Comparison of ENCODE assay signal across 19 cellular contexts in genomic region chr18:48783616-48784520, GRCh38.
DNase-seq lines count a peak whose midpoint lies in the region; ATAC-seq and TF ChIP-seq lines count a peak whose summit lies in the region.
"Had no signal": no experiment of that assay in that cellular context is flagged by ENCODE, and none has a peak within 500 bp of the region (broad histone marks: within the 10 kb centered on the region; RNA-seq: fewer than 3 reads in every experiment).

No MANE protein-coding gene starts in this region.

- DNase-seq in natural killer cell treated with Interleukin-12 subunit alpha and Interleukin-12 subunit beta and Interleukin-15 and Interleukin-18, amount 100 ng/mL, for 72 hours (ENCODE audit: low spot score), result no peak
- DNase-seq in natural killer cell (no peak), mesendoderm (no peak), thoracic aorta (ENCODE audit: low spot score) (no peak), NCI-H524 (lab: John Stamatoyannopoulos, UW) (no peak)
- no peak for DNase-seq in activated naive CD8-positive, alpha-beta T cell treated with anti-CD3 and anti-CD28 coated beads, Interleukin-2, amount 50 U/mL, for 24 hours
- DNase-seq: amniotic stem cell; gastrocnemius medialis; NCI-H1930; NCI-H446; OCI-M1; stimulated activated CD4-positive, alpha-beta T cell treated with anti-CD3 and anti-CD28 coated beads, Interleukin-2, amount 100 ng/mL, for 24 hours had no signal

- H3K36me3 Mint-ChIP-seq in natural killer cell treated with Interleukin-12 subunit alpha and Interleukin-12 subunit beta and Interleukin-15 and Interleukin-18, amount 100 ng/mL, for 72 hours, result no peaks in the 10 kb centered on the region
- H3K36me3 Mint-ChIP-seq in natural killer cell, result no peaks in the 10 kb centered on the region
- no peaks in the 10 kb centered on the region for H3K36me3 Mint-ChIP-seq in activated naive CD8-positive, alpha-beta T cell treated with anti-CD3 and anti-CD28 coated beads, Interleukin-2, amount 50 U/mL, for 24 hours (ENCODE audit: low read depth)

- H3K18ac ChIP-seq in mesendoderm (ENCODE audit: low read length), result no peak overlapping the region

- intact Hi-C loops in natural killer cell (cut with micrococcal nuclease), result no loop called here

- H3K27me3 ChIP-seq in mesendoderm (ENCODE audit: insufficient read depth, low read length, poor library complexity), result no peaks in the 10 kb centered on the region
- H3K27me3 ChIP-seq in thoracic aorta (replicated peaks; ENCODE audit: insufficient read depth), result no peaks in the 10 kb centered on the region
- H3K27me3 ChIP-seq: gastrocnemius medialis, right lobe of liver had no signal

- H3K79me1 ChIP-seq in mesendoderm (ENCODE audit: low read length), result no peaks in the 10 kb centered on the region

- H2BK5ac ChIP-seq in mesendoderm (ENCODE audit: low read length), result no peak overlapping the region

- H3K23ac ChIP-seq in mesendoderm (ENCODE audit: low read length), result peak overlapping the region; percentile 1

- peak overlapping the region; percentile 47 for H3K56ac ChIP-seq in mesendoderm (ENCODE audit: low read length)

- TF ChIP-seq CTCF in natural killer cell (IDR thresholded peaks at IDR 0.05) (no peak), thoracic aorta (IDR thresholded peaks at IDR 0.05) (no peak)

- no peak overlapping the region for H3K4me2 ChIP-seq in mesendoderm (ENCODE audit: low read length)

- no peaks in the 10 kb centered on the region for H3K9me3 ChIP-seq in thoracic aorta
- H3K9me3 ChIP-seq: gastrocnemius medialis, right lobe of liver had no signal

- H3K4ac ChIP-seq in mesendoderm (ENCODE audit: low read depth, low read length), result no peak overlapping the region

- H3K9me3 Mint-ChIP-seq in natural killer cell treated with Interleukin-12 subunit alpha and Interleukin-12 subunit beta and Interleukin-15 and Interleukin-18, amount 100 ng/mL, for 72 hours, result no peaks in the 10 kb centered on the region
- H3K9me3 Mint-ChIP-seq in natural killer cell, result no peaks in the 10 kb centered on the region
- no peaks in the 10 kb centered on the region for H3K9me3 Mint-ChIP-seq in activated naive CD8-positive, alpha-beta T cell treated with anti-CD3 and anti-CD28 coated beads, Interleukin-2, amount 50 U/mL, for 24 hours
- H3K9me3 Mint-ChIP-seq: activated T-helper 2 cell treated with anti-CD3 and anti-CD28 coated beads, Interferon-gamma antibody, Interleukin-2, Interleukin-4, amounts not matched to agents 10 μg/mL and 5 μg/mL and 100 μg/mL, durations not matched to agents 14 hours and 24 hours and 36 hours had no signal

- H3K4me3 Mint-ChIP-seq in natural killer cell treated with Interleukin-12 subunit alpha and Interleukin-12 subunit beta and Interleukin-15 and Interleukin-18, amount 100 ng/mL, for 72 hours, result peak overlapping the region; percentile 40
- no peak overlapping the region for H3K4me3 Mint-ChIP-seq in natural killer cell
- H3K4me3 Mint-ChIP-seq in activated naive CD8-positive, alpha-beta T cell treated with anti-CD3 and anti-CD28 coated beads, Interleukin-2, amount 50 U/mL, for 24 hours, result no peak overlapping the region

- no peaks in the 10 kb centered on the region for H3K79me2 ChIP-seq in mesendoderm (ENCODE audit: control insufficient read depth, insufficient read depth, low read length)

- peak overlapping the region; percentile 13 to 17 for H3K27ac Mint-ChIP-seq in natural killer cell treated with Interleukin-12 subunit alpha and Interleukin-12 subunit beta and Interleukin-15 and Interleukin-18, amount 100 ng/mL, for 72 hours
- peak overlapping the region in 1 of 2 donors; percentile 78 for H3K27ac Mint-ChIP-seq in natural killer cell
- H3K27ac Mint-ChIP-seq in activated naive CD8-positive, alpha-beta T cell treated with anti-CD3 and anti-CD28 coated beads, Interleukin-2, amount 50 U/mL, for 24 hours, result peak overlapping the region; percentile 37
- H3K27ac Mint-ChIP-seq: activated T-helper 2 cell treated with anti-CD3 and anti-CD28 coated beads, Interferon-gamma antibody, Interleukin-2, Interleukin-4, amounts not matched to agents 10 μg/mL and 5 μg/mL and 100 μg/mL, durations not matched to agents 14 hours and 24 hours and 36 hours had no signal

- H3K4me1 ChIP-seq in mesendoderm (ENCODE audit: control insufficient read depth, low read depth, low read length), result peaks cover 17% of the 10 kb centered on the region
- peaks cover 50 to 94% of the 10 kb centered on the region in 2 donors for H3K4me1 ChIP-seq in thoracic aorta (ENCODE audit: control insufficient read depth in 1 of 2, low read depth in 2 of 2)

- no peak overlapping the region for H2BK15ac ChIP-seq in mesendoderm (replicated peaks; ENCODE audit: low read depth)

- no peak for ATAC-seq in natural killer cell treated with Interleukin-12 subunit alpha and Interleukin-12 subunit beta and Interleukin-15 and Interleukin-18, amount 100 ng/mL, for 72 hours
- no peak for ATAC-seq in natural killer cell
- ATAC-seq in activated naive CD8-positive, alpha-beta T cell treated with anti-CD3 and anti-CD28 coated beads, Interleukin-2, amount 50 U/mL, for 24 hours, result no peak
- ATAC-seq in thoracic aorta (ENCODE audit: insufficient number of reproducible peaks, low FRiP score, low read depth), result no peak
- ATAC-seq in HG03521 (IDR thresholded peaks at IDR 0.05; ENCODE audit: unreplicated experiment), result no peak
- no peak for ATAC-seq in GM21515 (IDR thresholded peaks at IDR 0.05; ENCODE audit: unreplicated experiment)
- ATAC-seq: gastrocnemius medialis, right lobe of liver had no signal

- no peak overlapping the region for H2BK120ac ChIP-seq in mesendoderm (ENCODE audit: low read depth, low read length)

- no peak overlapping the region for H4K8ac ChIP-seq in mesendoderm (ENCODE audit: low read depth, low read length)

- no peaks in the 10 kb centered on the region for H3K27me3 Mint-ChIP-seq in natural killer cell treated with Interleukin-12 subunit alpha and Interleukin-12 subunit beta and Interleukin-15 and Interleukin-18, amount 100 ng/mL, for 72 hours
- no peaks in the 10 kb centered on the region for H3K27me3 Mint-ChIP-seq in natural killer cell (ENCODE audit: low read depth in 2 of 2)
- H3K27me3 Mint-ChIP-seq in activated naive CD8-positive, alpha-beta T cell treated with anti-CD3 and anti-CD28 coated beads, Interleukin-2, amount 50 U/mL, for 24 hours, result no peaks in the 10 kb centered on the region

- H4K5ac ChIP-seq in mesendoderm (ENCODE audit: low read length), result no peak overlapping the region

- H2AK5ac ChIP-seq in mesendoderm (ENCODE audit: low read length), result peak overlapping the region; percentile 57

- H3K27ac ChIP-seq in mesendoderm (ENCODE audit: low read depth, low read length) (no peak overlapping the region), thoracic aorta (peak overlapping the region; percentile 95 to 97)
- H3K27ac ChIP-seq: epithelial cell of prostate, SK-N-MC had no signal

- H3K4me3 ChIP-seq in mesendoderm (ENCODE audit: low read length) (no peak overlapping the region), thoracic aorta (no peak overlapping the region)
- H3K4me3 ChIP-seq: lung, right lobe of liver, SK-N-MC had no signal

- H3K4me1 Mint-ChIP-seq in natural killer cell treated with Interleukin-12 subunit alpha and Interleukin-12 subunit beta and Interleukin-15 and Interleukin-18, amount 100 ng/mL, for 72 hours (ENCODE audit: low read depth in 2 of 2), result peaks cover 21 to 29% of the 10 kb centered on the region in 2 donors
- peaks cover 20 to 25% of the 10 kb centered on the region in 2 donors for H3K4me1 Mint-ChIP-seq in natural killer cell
- H3K4me1 Mint-ChIP-seq in activated naive CD8-positive, alpha-beta T cell treated with anti-CD3 and anti-CD28 coated beads, Interleukin-2, amount 50 U/mL, for 24 hours, result peaks cover 34% of the 10 kb centered on the region

- no CpG with 5 or more reads among the region's 24 CpGs for WGBS in mesendoderm (ENCODE audit: extremely low coverage, insufficient coverage, low lambda C conversion rate)

- H3K36me3 ChIP-seq in mesendoderm (ENCODE audit: control insufficient read depth, insufficient read depth, low read length) (no peaks in the 10 kb centered on the region), thoracic aorta (no peaks in the 10 kb centered on the region)
- H3K36me3 ChIP-seq: gastrocnemius medialis had no signal

- H3K9ac ChIP-seq in mesendoderm (ENCODE audit: low read length), result peak overlapping the region; percentile 1
